ENCODE assay signal across 12 cellular contexts in the genomic region with DNA sequence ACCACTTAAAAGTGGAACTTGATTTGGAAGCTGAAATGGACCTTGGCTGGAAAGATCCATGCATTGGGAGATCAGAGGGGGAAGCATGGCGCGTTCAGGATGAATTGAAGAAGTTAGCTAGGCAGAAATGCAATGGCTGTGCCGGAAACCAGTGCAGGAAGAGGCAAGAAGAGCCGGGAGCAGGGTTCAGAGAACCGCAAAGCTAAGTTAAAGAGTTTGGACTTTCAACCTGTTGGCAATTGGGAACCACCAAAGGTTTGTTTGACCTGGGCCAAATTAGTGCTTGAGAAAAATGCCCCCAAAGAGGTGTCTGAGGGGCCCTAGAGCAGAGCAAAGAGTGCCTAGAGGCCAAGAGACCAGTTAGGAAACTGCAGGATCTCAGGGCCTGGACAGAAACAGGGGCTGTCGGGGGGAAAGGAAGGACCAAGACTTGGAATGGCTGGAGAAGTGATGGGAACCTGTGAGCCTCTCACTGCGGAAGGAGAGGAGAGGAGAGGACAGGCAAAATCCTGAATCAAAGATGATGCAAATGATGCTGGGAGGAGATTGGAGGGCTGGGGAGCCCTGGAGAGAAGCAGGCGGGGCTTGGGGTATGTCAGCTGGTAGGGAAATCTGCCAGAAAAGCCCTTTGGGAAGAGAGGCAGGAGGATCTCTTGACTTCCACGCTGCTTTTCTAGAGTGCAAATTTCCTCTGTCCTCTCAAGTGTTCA.
"Had no signal": no experiment of that assay in that cellular context is flagged by ENCODE, and none has a peak within 500 bp of the region (broad histone marks: within the 10 kb centered on the region; RNA-seq: fewer than 3 reads in every experiment).

No MANE protein-coding gene starts in this region.

- H3K27ac ChIP-seq: ascending aorta, esophagus muscularis mucosa, prostate gland, right lobe of liver had no signal

- H3K4me3 ChIP-seq: ascending aorta, esophagus muscularis mucosa, mucosa of descending colon, prostate gland, right lobe of liver had no signal

- H3K36me3 ChIP-seq: ascending aorta, esophagus muscularis mucosa, prostate gland, right lobe of liver had no signal

- H3K27me3 ChIP-seq: ascending aorta, esophagus muscularis mucosa, right lobe of liver had no signal

- H3K4me1 ChIP-seq: ascending aorta, right lobe of liver had no signal

- H3K9me3 ChIP-seq: ascending aorta, esophagus muscularis mucosa, mucosa of descending colon, prostate gland, right lobe of liver had no signal

- DNase-seq: activated CD4-positive, alpha-beta memory T cell treated with anti-CD3 and anti-CD28 coated beads, Interleukin-2, amount 10 ng/mL, durations not matched to agents 7 days and 5 days; activated naive CD4-positive, alpha-beta T cell; activated T-cell treated with anti-CD3 and anti-CD28 coated beads, Interleukin-2, amount 50 U/mL, for 48 hours; glutamatergic neuron; immature natural killer cell; left cardiac atrium; mucosa of descending colon; right lobe of liver; stimulated activated naive CD4-positive, alpha-beta T cell treated with Interleukin-2 at 50 U/mL for 16 hours had no signal
